In genomic region chr10:69961168-69961863, GRCh38 we compare ENCODE assay signal across 11 cellular contexts.
A peak's percentile ranks its signal among the peaks of the same experiment; 100 is the strongest.
DNase-seq lines count a peak whose midpoint lies in the region; ATAC-seq, FAIRE-seq and TF ChIP-seq lines count a peak whose summit lies in the region.
"Had no signal": no experiment of that assay in that cellular context is flagged by ENCODE, and none has a peak within 500 bp of the region (broad histone marks: within the 10 kb centered on the region; RNA-seq: fewer than 3 reads in every experiment).

No MANE protein-coding gene starts in this region.

- FAIRE-seq in K562 (lab: Jason Lieb, UNC), result peak; percentile 71

- H3K27me3 ChIP-seq in BE2C (no peaks in the 10 kb centered on the region), K562 (ENCODE audit: control insufficient read depth in 2 of 2, insufficient read depth in 2 of 2, low read length in 2 of 2) (peaks cover 18 to 64% of the 10 kb centered on the region in 2 experiments; a peak in 3 of 5 replicates), liver (ENCODE audit: control insufficient read depth in 4 of 4, insufficient read depth in 4 of 4, low read length in 3 of 4) (no peaks in the 10 kb centered on the region)

- no peaks in the 10 kb centered on the region for H3K9me1 ChIP-seq in K562 (ENCODE audit: control insufficient read depth, insufficient read depth, low read length)

- no peak overlapping the region for H2AFZ ChIP-seq in K562 (ENCODE audit: low read depth, low read length)

- H3K27ac ChIP-seq in K562 (ENCODE audit: extremely low read depth, low read depth, low read length), result no peak overlapping the region
- no peak overlapping the region for H3K27ac ChIP-seq in liver (ENCODE audit: low read depth in 1 of 2, low read length in 2 of 2)
- H3K27ac ChIP-seq: epithelial cell of prostate had no signal

- DNase-seq in BE2C (no peak), HFFc6 (no peak), K562 (ENCODE audit: extremely low read depth in 1 of 4, low spot score in 3 of 4) (peak in 3 of 4 experiments; percentile 19 to 65 (median 65)), NK-92 (lab: John Stamatoyannopoulos, UW; ENCODE audit: unreplicated experiment) (no peak), KG1 (lab: John Stamatoyannopoulos, UW) (no peak)
- DNase-seq: occipital lobe; stimulated activated naive CD4-positive, alpha-beta T cell treated with Interleukin-2 at 50 U/mL for 16 hours had no signal

- H3K9me3 ChIP-seq in BE2C, result no peaks in the 10 kb centered on the region
- no peaks in the 10 kb centered on the region for H3K9me3 ChIP-seq in K562 (replicated peaks; ENCODE audit: control insufficient read depth, insufficient read depth, low read depth, low read length)
- H3K9me3 ChIP-seq in liver (ENCODE audit: control insufficient read depth in 4 of 4, low read length in 3 of 4), result no peaks in the 10 kb centered on the region

- no peak for TF ChIP-seq POLR2A in K562 (conservative IDR thresholded peaks at IDR 0.05)

- no peaks in the 10 kb centered on the region for H3K36me3 ChIP-seq in BE2C
- H3K36me3 ChIP-seq in K562 (ENCODE audit: control insufficient read depth, insufficient read depth, low read length), result no peaks in the 10 kb centered on the region
- no peaks in the 10 kb centered on the region for H3K36me3 ChIP-seq in liver (ENCODE audit: control insufficient read depth in 4 of 4, insufficient read depth in 3 of 4, low read depth in 1 of 4, low read length in 3 of 4)

- in situ Hi-C loops in K562 (cut with MboI), result no loop called here

- TF ChIP-seq CTCF in BE2C (IDR thresholded peaks at IDR 0.05; ENCODE audit: low read depth, low read length), result peak; percentile 57
- TF ChIP-seq CTCF in HFFc6 (IDR thresholded peaks at IDR 0.05), result peak; percentile 74
- TF ChIP-seq CTCF in K562 (IDR thresholded peaks at IDR 0.05 in 2 of 3, conservative IDR thresholded peaks at IDR 0.05 in 1 of 3; ENCODE audit: insufficient read depth in 2 of 3, low read depth in 1 of 3, low read length in 3 of 3), result peak; percentile 20 to 65 (median 45); a peak in 4 of 6 replicates
- peak; percentile 15 for TF ChIP-seq CTCF in liver (IDR thresholded peaks at IDR 0.05; ENCODE audit: low read depth, low read length, missing input control)

- H3K4me3 ChIP-seq in BE2C (ENCODE audit: low read depth, low read length) (no peak overlapping the region), K562 (no peak overlapping the region), liver (ENCODE audit: low read depth in 1 of 3, low read length in 3 of 3) (no peak overlapping the region)

- peak; percentile 67 for ATAC-seq in K562
- ATAC-seq in HG02840 (IDR thresholded peaks at IDR 0.05; ENCODE audit: low FRiP score, unreplicated experiment), result no peak
- ATAC-seq in GM21515 (IDR thresholded peaks at IDR 0.05; ENCODE audit: unreplicated experiment), result no peak

- peaks cover 7% of the 10 kb centered on the region for H3K36me3 Mint-ChIP-seq in HFFc6 (ENCODE audit: low read depth)

- intact Hi-C loops in K562 (cut with micrococcal nuclease), result no loop called here

- CTCF ChIA-PET in K562 (lab: Yijun Ruan, JAX; ENCODE audit: low intra/inter-chr PET ratio), result no interaction called here

- H3K9me3 Mint-ChIP-seq in HFFc6, result no peaks in the 10 kb centered on the region

- TF ChIP-seq EP300 in K562 (IDR thresholded peaks at IDR 0.05; ENCODE audit: low read length), result no peak

- no peak overlapping the region for H3K27ac Mint-ChIP-seq in HFFc6

- POLR2A ChIA-PET in K562 (lab: Yijun Ruan, JAX), result no interaction called here

- H3K9ac ChIP-seq in K562 (ENCODE audit: insufficient read depth in 1 of 2, low read depth in 2 of 2, low read length in 2 of 2) (0 out of 4 replicates have a peak overlapping the region, but pooled peaks of 1 of the 2 experiments have one; percentile 12), liver (ENCODE audit: low read depth in 1 of 2, low read length in 2 of 2) (no peak overlapping the region)

- no peak overlapping the region for H3K4me3 Mint-ChIP-seq in HFFc6

- no peak overlapping the region for H3K4me2 ChIP-seq in K562 (ENCODE audit: insufficient read depth, low read length)

- no peak for TF ChIP-seq RAD21 in K562 (CRISPR knock-in tag; conservative IDR thresholded peaks at IDR 0.05 in 1 of 2, IDR thresholded peaks at IDR 0.05 in 1 of 2)
- peak in 1 of 2 donors; percentile 14 for TF ChIP-seq RAD21 in liver (IDR thresholded peaks at IDR 0.05)

- H4K20me1 ChIP-seq in K562 (replicated peaks; ENCODE audit: control insufficient read depth, insufficient read depth, low read length), result no peaks in the 10 kb centered on the region; the same call in 1 of the 2 replicates

- WGBS in K562 (ENCODE audit: insufficient coverage, low coverage, missing lambda C conversion rate), result under 1% methylated on average over 12 of the region's 12 CpGs
- WGBS in liver, result 52% methylated on average over 12 of the region's 12 CpGs

- H3K4me1 Mint-ChIP-seq in HFFc6 (ENCODE audit: low read depth), result peaks cover 17% of the 10 kb centered on the region

- no TSS peak for BruUV-seq in K562 (replicated peaks; lab: Mats Ljungman, UMichigan)

- peaks cover 20% of the 10 kb centered on the region for H3K27me3 Mint-ChIP-seq in HFFc6 (ENCODE audit: insufficient read depth)

- no peaks in the 10 kb centered on the region for H3K79me2 ChIP-seq in K562 (ENCODE audit: control insufficient read depth, insufficient read depth, low read length)

- no peaks in the 10 kb centered on the region for H3K4me1 ChIP-seq in BE2C
- no peaks in the 10 kb centered on the region for H3K4me1 ChIP-seq in K562 (replicated peaks in 1 of 2; ENCODE audit: control insufficient read depth in 2 of 2, insufficient read depth in 2 of 2, low read length in 2 of 2)
- no peaks in the 10 kb centered on the region for H3K4me1 ChIP-seq in liver (ENCODE audit: control insufficient read depth in 4 of 4, insufficient read depth in 4 of 4, low read length in 3 of 4)

TF ChIP-seq in K562, 482 proteins besides CTCF, POLR2A, EP300 and RAD21:
- TF ChIP-seq ZNF165 (CRISPR knock-in tag; IDR thresholded peaks at IDR 0.05; ENCODE audit: borderline replicate concordance), result no peak

TF ChIP-seq in liver, 16 proteins besides CTCF, POLR2A, EP300 and RAD21:
- no peak for TF ChIP-seq MAX (IDR thresholded peaks at IDR 0.05)
- no peak for TF ChIP-seq FOXA2 (IDR thresholded peaks at IDR 0.05)
- TF ChIP-seq GABPA (IDR thresholded peaks at IDR 0.05 in 1 of 2, conservative IDR thresholded peaks at IDR 0.05 in 1 of 2), result no peak

Comparison
In these comparisons a context has a peak if more than half of its experiments do, and no peak if none do; other contexts are left out.
1. DNase-seq: peak in K562 (3 of 4); none in BE2C (single experiment), HFFc6 (single experiment), NK-92 (single experiment) and KG1 (single experiment).
2. CTCF ChIP-seq: peak in every context shown above with its lines; median percentile 74 in HFFc6; 57 in BE2C; 45 in K562; 15 in liver.